In the genomic region with DNA sequence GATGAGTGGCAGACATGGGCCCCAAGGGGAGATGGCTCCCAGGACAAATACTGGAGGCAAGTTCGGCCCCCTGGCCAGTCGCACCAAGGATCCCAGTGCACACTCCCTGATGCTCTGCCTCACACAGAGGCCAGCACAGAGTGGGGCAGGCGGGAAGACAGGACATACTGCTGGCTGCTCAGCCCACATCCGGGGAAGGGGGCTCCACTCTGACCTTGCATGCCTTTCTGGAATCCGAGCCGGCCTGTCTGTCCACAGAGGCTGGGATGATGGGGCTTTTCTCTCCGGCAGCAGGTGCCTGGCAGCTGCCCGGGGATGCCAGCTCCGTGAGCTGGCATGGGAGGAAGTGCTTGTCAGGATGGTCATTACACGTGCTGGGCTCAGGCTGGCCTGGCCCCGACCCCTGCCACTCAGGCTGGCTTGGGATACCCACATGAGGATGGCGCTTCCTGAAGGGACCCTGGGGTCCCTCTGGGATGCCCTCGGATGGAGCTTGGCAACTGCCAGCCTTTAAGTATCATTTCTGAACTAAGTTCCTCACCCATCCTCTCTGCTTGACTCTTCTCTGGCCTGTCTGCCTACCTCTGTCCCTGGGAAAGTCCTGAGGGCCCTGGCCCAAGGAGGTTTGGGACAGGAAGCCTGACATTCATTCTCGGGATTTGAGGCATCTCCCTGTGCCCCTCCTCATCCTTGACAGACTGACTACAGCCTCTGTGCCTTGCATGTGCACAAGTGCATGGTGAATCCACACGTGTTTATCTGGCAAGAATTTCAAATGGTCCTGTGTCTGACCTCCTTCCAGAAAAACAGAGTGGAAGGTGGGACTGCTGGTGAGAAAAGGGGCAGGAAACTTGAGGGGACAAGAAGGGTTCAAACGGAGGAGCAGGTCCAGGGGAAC, we compare ENCODE assay signal across 17 cellular contexts. TPM values are rescaled to one million over a fixed set of nuclear protein-coding genes. Genes with fewer than 3 reads are reported as not detected.
A peak's percentile ranks its signal among the peaks of the same experiment; 100 is the strongest.
DNase-seq lines count a peak whose midpoint lies in the region; ATAC-seq and TF ChIP-seq lines count a peak whose summit lies in the region.
"Had no signal": no experiment of that assay in that cellular context is flagged by ENCODE, and none has a peak within 500 bp of the region (broad histone marks: within the 10 kb centered on the region; RNA-seq: fewer than 3 reads in every experiment).

No MANE protein-coding gene starts in this region.

- H3K4me2 ChIP-seq in BLaER1 = peak overlapping the region; percentile 84
- no peak overlapping the region for H3K4me2 ChIP-seq in IMR-90 (ENCODE audit: low read depth, low read length)
- H3K4me2 ChIP-seq in neural progenitor cell = no peak overlapping the region

- H3K27ac ChIP-seq in BLaER1 (no peak overlapping the region), IMR-90 (ENCODE audit: insufficient read depth, low read length) (no peak overlapping the region), neural progenitor cell (no peak overlapping the region)
- H3K27ac ChIP-seq: breast epithelium, esophagus squamous epithelium, sigmoid colon, suprapubic skin had no signal

- H3K27me3 ChIP-seq in BLaER1 (peaks cover 16% of the 10 kb centered on the region), IMR-90 (ENCODE audit: control insufficient read depth, insufficient read depth, low read length) (peaks cover 2% of the 10 kb centered on the region; the same call in 1 of the 2 replicates), neural progenitor cell (no peaks in the 10 kb centered on the region)
- H3K27me3 ChIP-seq: breast epithelium, esophagus squamous epithelium, sigmoid colon, suprapubic skin had no signal

- peak overlapping the region; percentile 29 for H3K27ac Mint-ChIP-seq in neural progenitor cell
- H3K27ac Mint-ChIP-seq in effector memory CD8-positive, alpha-beta T cell = no peak overlapping the region
- H3K27ac Mint-ChIP-seq: activated CD8-positive, alpha-beta T cell treated with anti-CD3 and anti-CD28 coated beads for 36 hours; T-helper 1 cell treated with Interleukin-12 subunit alpha and Interleukin-12 subunit beta and Interleukin-4 antibody, amounts not matched to agents 30 μg/mL and 1 μg/mL, for 36 hours had no signal

- H3K79me1 ChIP-seq in IMR-90 (ENCODE audit: low read depth in 1 of 2, low read length in 2 of 2) = no peaks in the 10 kb centered on the region

- TF ChIP-seq POLR2A in IMR-90 (IDR thresholded peaks at IDR 0.05; ENCODE audit: low read depth, low read length) = no peak

- peaks cover 28% of the 10 kb centered on the region for H3K4me1 ChIP-seq in BLaER1
- H3K4me1 ChIP-seq in IMR-90 (ENCODE audit: control insufficient read depth, insufficient read depth, low read length) = peaks cover 2% of the 10 kb centered on the region; the same call in 1 of the 2 replicates
- no peaks in the 10 kb centered on the region for H3K4me1 ChIP-seq in neural progenitor cell
- H3K4me1 ChIP-seq: breast epithelium, Caco-2, esophagus squamous epithelium, sigmoid colon, suprapubic skin had no signal

- no peak overlapping the region for H3K18ac ChIP-seq in IMR-90 (ENCODE audit: low read depth, low read length)

- H4K91ac ChIP-seq in IMR-90 (ENCODE audit: insufficient read depth, low read depth, low read length) = no peak overlapping the region

- H2BK20ac ChIP-seq in IMR-90 (ENCODE audit: low read depth, low read length) = no peak overlapping the region

- H2AK9ac ChIP-seq in IMR-90 (replicated peaks; ENCODE audit: low read depth, low read length, poor library complexity) = no peak overlapping the region

- no peak overlapping the region for H2BK120ac ChIP-seq in IMR-90 (ENCODE audit: low read depth, low read length)

- no peak overlapping the region for H3K14ac ChIP-seq in IMR-90 (replicated peaks; ENCODE audit: low read depth, low read length)

- no peaks in the 10 kb centered on the region for H3F3A ChIP-seq in neural progenitor cell (ENCODE audit: low read depth)

- H3K4me3 Mint-ChIP-seq in neural progenitor cell = no peak overlapping the region
- no peak overlapping the region for H3K4me3 Mint-ChIP-seq in effector memory CD8-positive, alpha-beta T cell
- H3K4me3 Mint-ChIP-seq: activated CD8-positive, alpha-beta T cell treated with anti-CD3 and anti-CD28 coated beads for 36 hours; T-helper 1 cell treated with Interleukin-12 subunit alpha and Interleukin-12 subunit beta and Interleukin-4 antibody, amounts not matched to agents 30 μg/mL and 1 μg/mL, for 36 hours had no signal

- H3K4ac ChIP-seq in IMR-90 (ENCODE audit: low read depth, low read length) = no peak overlapping the region

- H3K23ac ChIP-seq in IMR-90 (ENCODE audit: low read depth, low read length) = no peak overlapping the region

- ATAC-seq in IMR-90 (ENCODE audit: low read depth) = no peak
- no peak for ATAC-seq in HG03039 (IDR thresholded peaks at IDR 0.05; ENCODE audit: unreplicated experiment)
- ATAC-seq in effector memory CD8-positive, alpha-beta T cell (replicated peaks) = no peak
- ATAC-seq: activated CD8-positive, alpha-beta T cell treated with anti-CD3 and anti-CD28 coated beads for 36 hours had no signal

- dilution Hi-C loops in IMR-90 (cut with HindIII; ENCODE audit: low sequenced_read_pairs, unreplicated experiment) = no loop called here

- no peak overlapping the region for H2AK5ac ChIP-seq in IMR-90 (ENCODE audit: low read depth, low read length)

- CTCF ChIA-PET in IMR-90 (lab: Yijun Ruan, JAX) = no interaction called here

- no peaks in the 10 kb centered on the region for H3K9me3 Mint-ChIP-seq in neural progenitor cell
- H3K9me3 Mint-ChIP-seq in effector memory CD8-positive, alpha-beta T cell = no peaks in the 10 kb centered on the region
- H3K9me3 Mint-ChIP-seq: activated CD8-positive, alpha-beta T cell treated with anti-CD3 and anti-CD28 coated beads for 36 hours; T-helper 1 cell treated with Interleukin-12 subunit alpha and Interleukin-12 subunit beta and Interleukin-4 antibody, amounts not matched to agents 30 μg/mL and 1 μg/mL, for 36 hours had no signal

- intact Hi-C loops in IMR-90 (cut with micrococcal nuclease) = no loop called here

- no peak overlapping the region for H3K56ac ChIP-seq in IMR-90 (ENCODE audit: extremely low read depth, insufficient read depth, low read length)

- H3K79me2 ChIP-seq in neural progenitor cell (ENCODE audit: low read depth) = no peaks in the 10 kb centered on the region

- H2BK15ac ChIP-seq in IMR-90 (ENCODE audit: low read depth, low read length) = no peak overlapping the region

- peaks cover 4% of the 10 kb centered on the region; the same call in 1 of the 2 replicates for H3K9me1 ChIP-seq in IMR-90 (ENCODE audit: insufficient read depth, low read length)

- no peak overlapping the region for H2BK5ac ChIP-seq in IMR-90 (ENCODE audit: low read depth, low read length, poor library complexity, severe bottlenecking)

- no TSS peak for BruUV-seq in IMR-90 (replicated peaks; lab: Mats Ljungman, UMichigan)

- H4K5ac ChIP-seq in IMR-90 (ENCODE audit: low read depth, low read length) = no peak overlapping the region

- in situ Hi-C loops in IMR-90 (cut with MboI; ENCODE audit: low sequenced_read_pairs) = no loop called here

- DNase-seq in IMR-90 = peak; percentile 25
- DNase-seq in glomerular visceral epithelial cell (ENCODE audit: extremely low spot score) = peak; percentile 62
- no peak for DNase-seq in neural progenitor cell (ENCODE audit: low spot score)
- no peak for DNase-seq in NK-92 treated with Interleukin-12 subunit alpha and Interleukin-12 subunit beta, amount 100 ng/mL, for 24 hours (lab: John Stamatoyannopoulos, UW)
- DNase-seq in effector memory CD8-positive, alpha-beta T cell = no peak
- DNase-seq in NCI-H2171 (lab: John Stamatoyannopoulos, UW) = no peak
- DNase-seq: activated CD8-positive, alpha-beta T cell treated with anti-CD3 and anti-CD28 coated beads for 36 hours; Caco-2; esophagus squamous epithelium; RPMI8226; sigmoid colon; stimulated activated CD4-positive, alpha-beta T cell treated with anti-CD3 and anti-CD28 coated beads, Interleukin-4, amount 100 ng/mL, for 24 hours had no signal

- TF ChIP-seq CTCF in IMR-90 (conservative IDR thresholded peaks at IDR 0.05; ENCODE audit: low read depth, low read length) (no peak), neural progenitor cell (IDR thresholded peaks at IDR 0.05) (no peak)

- no peaks in the 10 kb centered on the region for H3K9me3 ChIP-seq in BLaER1
- H3K9me3 ChIP-seq in IMR-90 (ENCODE audit: control insufficient read depth, insufficient read depth, low read length) = no peaks in the 10 kb centered on the region
- no peaks in the 10 kb centered on the region for H3K9me3 ChIP-seq in neural progenitor cell (ENCODE audit: low read depth)
- H3K9me3 ChIP-seq: breast epithelium, Caco-2, esophagus squamous epithelium, sigmoid colon, suprapubic skin had no signal

- no peak for TF ChIP-seq RAD21 in IMR-90 (IDR thresholded peaks at IDR 0.05; ENCODE audit: low read length)

- no peaks in the 10 kb centered on the region for H3K36me3 Mint-ChIP-seq in neural progenitor cell
- H3K36me3 Mint-ChIP-seq in effector memory CD8-positive, alpha-beta T cell (ENCODE audit: insufficient read depth) = no peaks in the 10 kb centered on the region

- WGBS in IMR-90 (ENCODE audit: extremely low coverage in 2 of 2, insufficient read length in 1 of 2), 2 experiments = 64% methylated on average over 3 of the region's 16 CpGs; no CpG with 5 or more reads in 1 of the 2 experiments

- peaks cover 59% of the 10 kb centered on the region for H4K20me1 ChIP-seq in BLaER1
- no peaks in the 10 kb centered on the region for H4K20me1 ChIP-seq in IMR-90 (ENCODE audit: insufficient read depth, low read length)
- no peaks in the 10 kb centered on the region for H4K20me1 ChIP-seq in neural progenitor cell (ENCODE audit: low read depth)

- POLR2A ChIA-PET in IMR-90 (lab: Charles Lee; ENCODE audit: unreplicated experiment) = no interaction called here

- no peaks in the 10 kb centered on the region for H3K4me1 Mint-ChIP-seq in neural progenitor cell
- H3K4me1 Mint-ChIP-seq in effector memory CD8-positive, alpha-beta T cell (ENCODE audit: low read depth in 2 of 2) = no peaks in the 10 kb centered on the region

- H3K36me3 ChIP-seq in BLaER1 (0 out of 2 replicates have a peak, but pooled peaks cover under 1% of the 10 kb centered on the region), IMR-90 (ENCODE audit: control insufficient read depth, insufficient read depth, low read length) (no peaks in the 10 kb centered on the region), neural progenitor cell (no peaks in the 10 kb centered on the region)
- H3K36me3 ChIP-seq: breast epithelium, sigmoid colon, suprapubic skin had no signal

- H3K4me3 ChIP-seq in BLaER1 = no peak overlapping the region; the same call in 1 of the 2 replicates
- H3K4me3 ChIP-seq in IMR-90 (ENCODE audit: insufficient read depth, low read depth, low read length) = no peak overlapping the region
- H3K4me3 ChIP-seq in neural progenitor cell = no peak overlapping the region
- H3K4me3 ChIP-seq: breast epithelium, esophagus squamous epithelium, sigmoid colon, suprapubic skin had no signal

- no peak overlapping the region for H4K8ac ChIP-seq in IMR-90 (ENCODE audit: low read depth in 2 of 2, low read length in 2 of 2)

- peaks cover 7% of the 10 kb centered on the region for H3K27me3 Mint-ChIP-seq in neural progenitor cell (ENCODE audit: insufficient read depth, low read depth)
- peaks cover 0 to 11% of the 10 kb centered on the region in 2 donors for H3K27me3 Mint-ChIP-seq in effector memory CD8-positive, alpha-beta T cell
- H3K27me3 Mint-ChIP-seq: activated CD8-positive, alpha-beta T cell treated with anti-CD3 and anti-CD28 coated beads for 36 hours had no signal

- H2AFZ ChIP-seq in IMR-90 (replicated peaks; ENCODE audit: low read length, poor library complexity) = no peak overlapping the region
- H2AFZ ChIP-seq in neural progenitor cell (replicated peaks) = no peak overlapping the region

- 0 out of 2 replicates have a peak overlapping the region, but pooled peaks have one; percentile 29 for H3K9ac ChIP-seq in BLaER1
- H3K9ac ChIP-seq in IMR-90 (ENCODE audit: low read depth, low read length) = no peak overlapping the region
- no peak overlapping the region for H3K9ac ChIP-seq in neural progenitor cell

RNA-seq across cellular contexts. Expression of a gene that starts 46.5 kb away (rescaled TPM):
- total RNA-seq in IMR-90 (2012; rRNA removed) (10.2 and 12.8 TPM in 2 replicates), neural progenitor cell (ENCODE audit: low replicate concordance) (11.6 and 13.8 TPM in 2 replicates)
- 12.1 and 15.0 TPM in 2 replicates for polyA plus RNA-seq in IMR-90 (2012; rRNA removed)
- polyA plus RNA-seq in IMR-90 (2012; cell fraction: cytosol; rRNA removed) = 2.5 and 6.0 TPM in 2 replicates
- polyA plus RNA-seq in IMR-90 (2012; cell fraction: nucleus; rRNA removed; ENCODE audit: low replicate concordance) = 7.5 and 53.5 TPM in 2 replicates

Comparison
In these comparisons a context has a peak if more than half of its experiments do, and no peak if none do; other contexts are left out.
1. DNase-seq: peak in IMR-90 (single experiment) and glomerular visceral epithelial cell (single experiment); none in neural progenitor cell (single experiment), NK-92 treated with Interleukin-12 subunit alpha and Interleukin-12 subunit beta, amount 100 ng/mL, for 24 hours (single experiment), effector memory CD8-positive, alpha-beta T cell (0 of 3) and NCI-H2171 (single experiment).